Comparison of ENCODE assay signal across 34 cellular contexts in genomic region chr5:152938630-152939029, GRCh38.
"Had no signal": no experiment of that assay in that cellular context is flagged by ENCODE, and none has a peak within 500 bp of the region (broad histone marks: within the 10 kb centered on the region; RNA-seq: fewer than 3 reads in every experiment).

No MANE protein-coding gene starts in this region.

- H3K9me3 ChIP-seq: MG63 had no signal

- DNase-seq: Karpas-422, Kasumi-1, MG63, MM.1S, MV-4-11, NCI-H1048, NCI-H1092, NCI-H1092 treated with DMSO at 0.1 percent for 48 hours, NCI-H1105, NCI-H1105 treated with DMSO at 0.1 percent for 48 hours, NCI-H1417, NCI-H1417 treated with DMSO at 0.1 percent for 48 hours, NCI-H1436, NCI-H1436 treated with DMSO at 0.1 percent for 48 hours, NCI-H146, NCI-H1694, NCI-H1694 treated with DMSO at 0.1 percent for 48 hours, NCI-H187, NCI-H187 treated with DMSO at 0.1 percent for 48 hours, NCI-H1930, NCI-H2029, NCI-H2029 treated with DMSO at 0.1 percent for 48 hours, NCI-H2081, NCI-H2081 treated with DMSO at 0.1 percent for 48 hours, NCI-H2107, NCI-H2171, NCI-H2171 treated with DMSO at 0.1 percent for 48 hours, NCI-H2227 treated with DMSO at 0.1 percent for 48 hours, NCI-H226, NCI-H345, NCI-H446, NCI-H446 treated with DMSO at 0.1 percent for 48 hours, NCI-H510A, NCI-H510A treated with DMSO at 0.1 percent for 48 hours had no signal

- H3K36me3 ChIP-seq: MG63 had no signal

- H3K4me3 ChIP-seq: MG63 had no signal

- H3K27me3 ChIP-seq: MG63 had no signal
